In genomic region chr15:100052716-100053475, GRCh38 we compare ENCODE assay signal across 5 cellular contexts.
"Had no signal": no experiment of that assay in that cellular context is flagged by ENCODE, and none has a peak within 500 bp of the region (broad histone marks: within the 10 kb centered on the region; RNA-seq: fewer than 3 reads in every experiment).

No MANE protein-coding gene starts in this region.

- DNase-seq: H9, HCEC 1CT, IMR-90 had no signal

- H3K4me3 Mint-ChIP-seq: GM23338, H9 had no signal

- H3K4me3 ChIP-seq: GM23338, K562 had no signal

- ATAC-seq: GM23338, K562 had no signal

- H3K27ac Mint-ChIP-seq: GM23338 had no signal
